Comparison of ENCODE assay signal across 8 cellular contexts in the genomic region with DNA sequence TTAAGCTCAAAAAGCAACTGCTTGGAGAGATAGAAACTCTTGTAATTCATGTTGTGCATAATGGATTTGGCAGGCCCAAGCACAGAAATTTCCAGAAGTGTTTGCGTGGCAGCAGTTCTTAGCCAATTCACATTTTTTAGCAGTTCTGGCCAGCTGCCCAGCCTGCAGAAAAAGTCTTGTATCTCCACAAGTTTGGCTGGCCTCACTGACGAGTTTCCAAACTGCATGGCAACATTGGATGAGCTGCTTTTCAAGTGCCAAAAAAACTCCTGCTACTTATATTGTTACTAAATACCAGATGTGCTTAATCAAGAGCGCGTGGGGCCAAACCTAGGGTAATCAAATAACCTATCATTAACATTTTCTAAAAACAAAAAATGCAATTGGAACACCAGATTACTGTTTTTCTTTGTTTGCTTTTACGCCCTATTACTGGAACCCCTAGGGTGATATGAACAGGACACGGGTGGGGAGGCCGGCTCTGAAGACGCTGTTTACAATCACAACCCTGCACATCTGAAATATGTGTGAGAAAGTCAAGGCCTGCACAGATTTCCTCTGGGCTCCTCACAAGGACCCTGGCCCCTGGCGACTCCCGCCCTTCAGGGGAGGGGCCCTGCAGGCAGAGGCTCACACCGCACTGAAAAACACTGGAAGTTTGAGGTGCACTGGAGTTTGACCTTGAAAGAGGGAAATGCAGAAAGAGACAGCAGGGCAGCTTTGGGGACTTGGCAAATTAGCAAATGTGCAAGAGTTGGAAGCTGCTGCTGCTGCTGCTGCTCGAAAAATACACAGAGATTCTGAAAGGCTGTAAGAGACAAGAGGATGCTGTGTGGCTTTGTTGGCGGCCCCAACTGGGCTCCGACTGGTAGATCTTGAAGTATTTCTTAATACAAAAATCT. TPM values are rescaled to one million over a fixed set of nuclear protein-coding genes. Genes with fewer than 3 reads are reported as not detected.
A peak's percentile ranks its signal among the peaks of the same experiment; 100 is the strongest.
DNase-seq lines count a peak whose midpoint lies in the region; ATAC-seq, FAIRE-seq and TF ChIP-seq lines count a peak whose summit lies in the region.

No MANE protein-coding gene starts in this region.

- no peaks in the 10 kb centered on the region for H3K9me3 ChIP-seq in K562 (replicated peaks; ENCODE audit: control insufficient read depth, insufficient read depth, low read depth, low read length)
- H3K9me3 ChIP-seq in stomach smooth muscle (ENCODE audit: control insufficient read depth in 2 of 2, low read length in 2 of 2): no peaks in the 10 kb centered on the region
- no peaks in the 10 kb centered on the region for H3K9me3 ChIP-seq in T-helper 17 cell (ENCODE audit: control insufficient read depth, low read length, poor library complexity, severe bottlenecking)

- TF ChIP-seq CTCF in K562 (IDR thresholded peaks at IDR 0.05 in 2 of 3, conservative IDR thresholded peaks at IDR 0.05 in 1 of 3; ENCODE audit: insufficient read depth in 2 of 3, low read depth in 1 of 3, low read length in 3 of 3): no peak
- TF ChIP-seq CTCF in glutamatergic neuron (IDR thresholded peaks at IDR 0.05; ENCODE audit: partially characterized antibody, unreplicated experiment): no peak

- no peak for FAIRE-seq in K562 (lab: Jason Lieb, UNC)

- no peaks in the 10 kb centered on the region for H3K79me2 ChIP-seq in K562 (ENCODE audit: control insufficient read depth, insufficient read depth, low read length)

- H4K20me1 ChIP-seq in K562 (replicated peaks; ENCODE audit: control insufficient read depth, insufficient read depth, low read length): no peaks in the 10 kb centered on the region

- H3K27me3 Mint-ChIP-seq in T-helper 17 cell (peaks cover 22% of the 10 kb centered on the region), glutamatergic neuron (ENCODE audit: unreplicated experiment) (no peaks in the 10 kb centered on the region)

- no peaks in the 10 kb centered on the region for H3K36me3 ChIP-seq in K562 (ENCODE audit: control insufficient read depth, insufficient read depth, low read length)
- no peaks in the 10 kb centered on the region for H3K36me3 ChIP-seq in stomach smooth muscle (ENCODE audit: control insufficient read depth in 2 of 2, insufficient read depth in 2 of 2, low read length in 2 of 2)

- H3K4me3 Mint-ChIP-seq in T-helper 17 cell: no peak overlapping the region
- no peak overlapping the region for H3K4me3 Mint-ChIP-seq in glutamatergic neuron (ENCODE audit: unreplicated experiment)

- no peak for ATAC-seq in K562
- no peak for ATAC-seq in T-helper 17 cell
- no peak for ATAC-seq in GM19452 (IDR thresholded peaks at IDR 0.05; ENCODE audit: unreplicated experiment)

- H3K4me2 ChIP-seq in K562 (ENCODE audit: insufficient read depth, low read length): no peak overlapping the region

- no peak overlapping the region for H3K27ac Mint-ChIP-seq in T-helper 17 cell
- H3K27ac Mint-ChIP-seq in glutamatergic neuron (ENCODE audit: unreplicated experiment): no peak overlapping the region

- H3K4me1 Mint-ChIP-seq in T-helper 17 cell: peaks cover 5% of the 10 kb centered on the region
- peaks cover 41% of the 10 kb centered on the region for H3K4me1 Mint-ChIP-seq in glutamatergic neuron (ENCODE audit: low read depth, unreplicated experiment)

- no peaks in the 10 kb centered on the region for H3K27me3 ChIP-seq in K562 (ENCODE audit: control insufficient read depth in 2 of 2, insufficient read depth in 2 of 2, low read length in 2 of 2)
- H3K27me3 ChIP-seq in stomach smooth muscle (ENCODE audit: control insufficient read depth in 1 of 2, insufficient read depth in 2 of 2, low read length in 2 of 2): no peaks in the 10 kb centered on the region

- TF ChIP-seq POLR2A in K562 (conservative IDR thresholded peaks at IDR 0.05): no peak

- H3K9ac ChIP-seq in K562 (ENCODE audit: insufficient read depth in 1 of 2, low read depth in 2 of 2, low read length in 2 of 2) (no peak overlapping the region), stomach smooth muscle (ENCODE audit: low read length in 2 of 2) (peak overlapping the region; percentile 51 to 94)

- no peak overlapping the region for H3K27ac ChIP-seq in K562 (ENCODE audit: extremely low read depth, low read depth, low read length)
- H3K27ac ChIP-seq in stomach smooth muscle (ENCODE audit: low read length): peak overlapping the region; percentile 100

- BruUV-seq in K562 (replicated peaks; lab: Mats Ljungman, UMichigan): no TSS peak

- CTCF ChIA-PET in K562 (lab: Yijun Ruan, JAX; ENCODE audit: low intra/inter-chr PET ratio): no interaction called here

- POLR2A ChIA-PET in K562 (lab: Yijun Ruan, JAX): interaction anchor here (0.6 to 1.2 kb wide), 2 partner anchors 10 to 29 kb away, joined by 3 to 4 read pairs; no protein-coding TSS in a partner anchor

- H3K4me3 ChIP-seq in K562 (no peak overlapping the region), stomach smooth muscle (ENCODE audit: low read length in 2 of 2) (peak overlapping the region; percentile 12 to 15)

- no peak for TF ChIP-seq RAD21 in K562 (CRISPR knock-in tag; conservative IDR thresholded peaks at IDR 0.05 in 1 of 2, IDR thresholded peaks at IDR 0.05 in 1 of 2)

- H3K4me1 ChIP-seq in K562 (replicated peaks in 1 of 2; ENCODE audit: control insufficient read depth in 2 of 2, insufficient read depth in 2 of 2, low read length in 2 of 2) (peaks cover 6 to 11% of the 10 kb centered on the region in 2 experiments), stomach smooth muscle (ENCODE audit: control insufficient read depth, insufficient read depth, low read length) (peaks cover 97% of the 10 kb centered on the region)

- peaks cover 7% of the 10 kb centered on the region for H3K9me3 Mint-ChIP-seq in glutamatergic neuron (ENCODE audit: unreplicated experiment)

- in situ Hi-C loops in K562 (cut with MboI): no loop called here

- H3K36me3 Mint-ChIP-seq in T-helper 17 cell (ENCODE audit: low read depth) (peaks cover 2% of the 10 kb centered on the region), glutamatergic neuron (ENCODE audit: unreplicated experiment) (no peaks in the 10 kb centered on the region)

- intact Hi-C loops in K562 (cut with micrococcal nuclease): no loop called here

- no peak for TF ChIP-seq EP300 in K562 (IDR thresholded peaks at IDR 0.05; ENCODE audit: low read length)

- DNase-seq in M059J (ENCODE audit: low read depth) (peak; percentile 71), K562 (ENCODE audit: extremely low read depth in 1 of 4, low spot score in 3 of 4) (no peak), kidney tubule cell (ENCODE audit: low spot score) (peak; percentile 40), T-helper 17 cell (no peak), HK-2 (ENCODE audit: unreplicated experiment) (no peak), glutamatergic neuron (no peak)

- 68% methylated on average over 14 of the region's 14 CpGs for WGBS in K562 (ENCODE audit: insufficient coverage, low coverage, missing lambda C conversion rate)

- H3K9me1 ChIP-seq in K562 (ENCODE audit: control insufficient read depth, insufficient read depth, low read length): no peaks in the 10 kb centered on the region

- H2AFZ ChIP-seq in K562 (ENCODE audit: low read depth, low read length): no peak overlapping the region

RNA-seq across cellular contexts. Expression of gene TARBP1, which starts 55.2 kb away (rescaled TPM):
- 17.1 and 27.3 TPM in 2 replicates for total RNA-seq in M059J (2014; rRNA removed; shearing (Covaris generic))
- 26.2 and 82.6 TPM in 2 replicates for total RNA-seq in K562 (2011; cell fraction: chromatin; rRNA removed; ENCODE audit: low replicate concordance)
- total RNA-seq in K562 (2011; cell fraction: nucleolus; rRNA removed): 15.0 and 20.9 TPM in 2 replicates
- 28.7 and 45.3 TPM in 2 replicates for total RNA-seq in K562 (2011; cell fraction: nucleoplasm; rRNA removed)
- total RNA-seq in K562 (2014; rRNA removed): 15.3 and 16.1 TPM in 2 replicates
- 25.0 and 28.0 TPM in 2 replicates for total RNA-seq in K562 (2014; rRNA removed; fragmentation: Illumina TruSeq; extraction: Trizol)
- total RNA-seq in K562 (2015; rRNA removed; fragmentation: Illumina TruSeq; extraction: Trizol): 23.1 and 26.5 TPM in 2 replicates
- 15.6 and 18.6 TPM in 2 replicates for total RNA-seq in K562 (2021)
- polyA plus RNA-seq in K562 (2011; rRNA removed): 48.0 and 66.5 TPM in 2 replicates
- 12.4 and 31.8 TPM in 2 replicates for polyA plus RNA-seq in K562 (2011; cell fraction: cytosol; rRNA removed)
- polyA plus RNA-seq in K562 (2011; cell fraction: nucleus; rRNA removed): 84.2 and 119 TPM in 2 replicates
- 14.6 and 30.8 TPM in 2 replicates for polyA plus RNA-seq in K562 (2012)
- polyA plus RNA-seq in K562 (2014; fragmentation: Illumina TruSeq; extraction: Trizol): 20.5 and 22.9 TPM in 2 replicates
- polyA plus RNA-seq in K562 (2014; fragmentation: Nextera tagmentation; extraction: Ambion mirVana): 10 to 100 TPM in 1 of 2 experiments, 1 to 10 TPM in 1; 8.8 to 10.4 TPM
- polyA plus RNA-seq in K562 (2014; rRNA removed): 24.3 and 29.5 TPM in 2 replicates
- 27.7 and 45.5 TPM in 2 replicates for polyA minus RNA-seq in K562 (2011; rRNA and poly(A)+ RNA removed)
- polyA minus RNA-seq in K562 (2011; cell fraction: cytosol; rRNA and poly(A)+ RNA removed): 10.1 and 19.2 TPM in 2 replicates
- 19.0 and 38.9 TPM in 2 replicates for polyA minus RNA-seq in K562 (2011; cell fraction: nucleus; rRNA and poly(A)+ RNA removed)
- total RNA-seq in T-helper 17 cell: 10 to 100 TPM; 31.7 to 33.8 TPM
- total RNA-seq in glutamatergic neuron (ENCODE audit: unreplicated experiment): 32.4 TPM

Comparison
In these comparisons a context has a peak if more than half of its experiments do, and no peak if none do; other contexts are left out.
1. DNase-seq: peak in M059J (single experiment) and kidney tubule cell (single experiment); none in K562 (0 of 4), T-helper 17 cell (0 of 3), HK-2 (single experiment) and glutamatergic neuron (single experiment).
2. H3K9ac ChIP-seq: peak in stomach smooth muscle (2 of 2); none in K562 (0 of 2).